Comparison of ENCODE assay signal across 8 cellular contexts in the genomic region with DNA sequence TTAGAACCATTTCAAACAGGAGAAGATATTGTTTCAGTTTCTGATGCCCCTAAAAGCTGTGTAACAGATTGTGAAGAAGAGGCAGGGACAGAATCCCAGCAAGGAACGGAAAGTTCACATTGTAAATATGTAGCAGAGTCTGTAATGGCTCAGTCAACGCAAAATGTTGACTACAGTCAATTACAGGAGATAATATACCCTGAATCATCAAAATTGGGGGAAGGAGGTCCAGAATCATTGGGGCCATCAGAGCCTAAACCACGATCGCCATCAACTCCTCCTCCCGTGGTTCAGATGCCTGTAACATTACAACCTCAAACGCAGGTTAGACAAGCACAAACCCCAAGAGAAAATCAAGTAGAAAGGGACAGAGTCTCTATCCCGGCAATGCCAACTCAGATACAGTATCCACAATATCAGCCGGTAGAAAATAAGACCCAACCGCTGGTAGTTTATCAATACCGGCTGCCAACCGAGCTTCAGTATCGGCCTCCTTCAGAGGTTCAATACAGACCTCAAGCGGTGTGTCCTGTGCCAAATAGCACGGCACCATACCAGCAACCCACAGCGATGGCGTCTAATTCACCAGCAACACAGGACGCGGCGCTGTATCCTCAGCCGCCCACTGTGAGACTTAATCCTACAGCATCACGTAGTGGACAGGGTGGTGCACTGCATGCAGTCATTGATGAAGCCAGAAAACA. TPM values are rescaled to one million over a fixed set of nuclear protein-coding genes. Genes with fewer than 3 reads are reported as not detected.
A peak's percentile ranks its signal among the peaks of the same experiment; 100 is the strongest.
DNase-seq lines count a peak whose midpoint lies in the region; ATAC-seq and TF ChIP-seq lines count a peak whose summit lies in the region.

No MANE protein-coding gene starts in this region.

- POLR2A ChIA-PET in T-cell (lab: Charles Lee) = no interaction called here

- H4K20me1 ChIP-seq in BLaER1 treated with 17β-estradiol and CSF1 and Interleukin-3, amounts not matched to agents 10 nM and 100 nM = no peaks in the 10 kb centered on the region

- peaks cover 0 to 20% (median 0%) of the 10 kb centered on the region in 11 experiments; a peak in 4 of 22 replicates for H3K27me3 ChIP-seq in BLaER1 treated with 17β-estradiol and CSF1 and Interleukin-3, amounts not matched to agents 10 nM and 100 nM
- H3K27me3 ChIP-seq in adrenal gland (no peaks in the 10 kb centered on the region), left ventricle myocardium inferior (ENCODE audit: low read depth) (peaks cover 3% of the 10 kb centered on the region)

- peaks cover 0 to 2% of the 10 kb centered on the region in 2 donors for H3K27me3 Mint-ChIP-seq in T-cell

- H3K4me3 ChIP-seq in BLaER1 treated with 17β-estradiol and CSF1 and Interleukin-3, amounts not matched to agents 10 nM and 100 nM = peak overlapping the region in 3 of 10 experiments; percentile 1 to 34 (median 16); a peak in 2 of 20 replicates
- no peak overlapping the region for H3K4me3 ChIP-seq in adrenal gland
- H3K4me3 ChIP-seq in left ventricle myocardium inferior = peak overlapping the region; percentile 24
- no peak overlapping the region for H3K4me3 ChIP-seq in retinal pigment epithelial cell (ENCODE audit: low read length)

- no peaks in the 10 kb centered on the region for H3K36me3 Mint-ChIP-seq in T-cell

- no peaks in the 10 kb centered on the region for H3K9me3 Mint-ChIP-seq in T-cell

- TF ChIP-seq POLR2A in adrenal gland (IDR thresholded peaks at IDR 0.05) = no peak

- H3K4me1 Mint-ChIP-seq in T-cell = peaks cover 2 to 12% (median 9%) of the 10 kb centered on the region in 3 donors

- CTCF ChIA-PET in T-cell (lab: Charles Lee) = interaction anchor here in 1 of 2 donors (1.0 kb wide), 1 partner anchor 318 kb away, joined by 3 read pairs; no protein-coding TSS in a partner anchor

- H3K36me3 ChIP-seq in BLaER1 treated with 17β-estradiol and CSF1 and Interleukin-3, amounts not matched to agents 10 nM and 100 nM = no peaks in the 10 kb centered on the region
- no peaks in the 10 kb centered on the region for H3K36me3 ChIP-seq in adrenal gland (replicated peaks in 1 of 2)
- no peaks in the 10 kb centered on the region for H3K36me3 ChIP-seq in left ventricle myocardium inferior

- H3K4me1 ChIP-seq in BLaER1 treated with 17β-estradiol and CSF1 and Interleukin-3, amounts not matched to agents 10 nM and 100 nM = peaks cover 27 to 69% (median 53%) of the 10 kb centered on the region in 10 experiments
- peaks cover 0 to 8% of the 10 kb centered on the region in 2 donors for H3K4me1 ChIP-seq in adrenal gland (replicated peaks in 1 of 2)
- H3K4me1 ChIP-seq in left ventricle myocardium inferior = peaks cover 6% of the 10 kb centered on the region

- ATAC-seq in GM21528 (IDR thresholded peaks at IDR 0.05; ENCODE audit: low FRiP score, unreplicated experiment) (peak; percentile 57), T-cell (replicated peaks in 1 of 4) (peak; percentile 99 to 100 (median 99)), HG02763 (IDR thresholded peaks at IDR 0.05; ENCODE audit: unreplicated experiment) (no peak)

- H3K9ac ChIP-seq in BLaER1 treated with 17β-estradiol and CSF1 and Interleukin-3, amounts not matched to agents 10 nM and 100 nM = peak overlapping the region in 1 of 11 experiments; percentile 48; a peak in 3 of 22 replicates

- peak overlapping the region; percentile 57 to 93 (median 88) for H3K4me2 ChIP-seq in BLaER1 treated with 17β-estradiol and CSF1 and Interleukin-3, amounts not matched to agents 10 nM and 100 nM

- WGBS in adrenal gland, 4 donors = 27 to 77% (median 28%) methylated on average over 9 to 21 of the region's 21 CpGs

- intact Hi-C loops in adrenal gland (cut with DNase I) = loop anchor here (5.0 to 10.0 kb wide), 3 partner anchors 134 to 234 kb away; no protein-coding TSS in a partner anchor
- intact Hi-C loops in left ventricle myocardium inferior (cut with micrococcal nuclease) = no loop called here

- H3K9me3 ChIP-seq in BLaER1 treated with 17β-estradiol and CSF1 and Interleukin-3, amounts not matched to agents 10 nM and 100 nM (replicated peaks in 1 of 11) = no peaks in the 10 kb centered on the region
- no peaks in the 10 kb centered on the region for H3K9me3 ChIP-seq in adrenal gland (replicated peaks in 1 of 3)
- H3K9me3 ChIP-seq in left ventricle myocardium inferior (replicated peaks) = no peaks in the 10 kb centered on the region

- peak overlapping the region in 1 of 2 donors; percentile 21 for H3K27ac Mint-ChIP-seq in T-cell

- H3K27ac ChIP-seq in BLaER1 treated with 17β-estradiol and CSF1 and Interleukin-3, amounts not matched to agents 10 nM and 100 nM = peak overlapping the region in 1 of 11 experiments; percentile 22; a peak in 2 of 22 replicates
- H3K27ac ChIP-seq in adrenal gland (no peak overlapping the region), left ventricle myocardium inferior (replicated peaks) (no peak overlapping the region)

- TF ChIP-seq CTCF in adrenal gland (IDR thresholded peaks at IDR 0.05) (peak; percentile 79 to 98 (median 96)), left ventricle myocardium inferior (IDR thresholded peaks at IDR 0.05; ENCODE audit: borderline replicate concordance) (peak; percentile 87), retinal pigment epithelial cell (conservative IDR thresholded peaks at IDR 0.05; ENCODE audit: low read depth, low read length) (peak; percentile 82)

- H3K4me3 Mint-ChIP-seq in T-cell = peak overlapping the region in 2 of 3 donors; percentile 19 to 34

- DNase-seq in NCI-H1105 (lab: John Stamatoyannopoulos, UW) (peak; percentile 44), T-cell (peak; percentile 41 to 77 (median 68)), adrenal gland (peak; percentile 73 to 95 (median 86)), left ventricle myocardium inferior (peak; percentile 74), retinal pigment epithelial cell (ENCODE audit: low read depth) (no peak)

RNA-seq across cellular contexts. Expression of a gene that starts 40.8 kb away (rescaled TPM):
- under 1 TPM in 2 of 5 donors, not detected in 3; 0.30 to 0.64 TPM for total RNA-seq in T-cell
- not detected for total RNA-seq in adrenal gland
- polyA plus RNA-seq in adrenal gland = under 1 TPM in 1 of 3 donors, not detected in 2; 0.48 TPM
- not detected for total RNA-seq in left ventricle myocardium inferior
